Comparison of ENCODE assay signal across 13 cellular contexts in genomic region chr5:141840826-141841360, GRCh38. TPM values are rescaled to one million over a fixed set of nuclear protein-coding genes. Genes with fewer than 3 reads are reported as not detected.
DNase-seq lines count a peak whose midpoint lies in the region; ATAC-seq, FAIRE-seq and TF ChIP-seq lines count a peak whose summit lies in the region.
"Had no signal": no experiment of that assay in that cellular context is flagged by ENCODE, and none has a peak within 500 bp of the region (broad histone marks: within the 10 kb centered on the region; RNA-seq: fewer than 3 reads in every experiment).

No MANE protein-coding gene starts in this region.

- peak overlapping the region; percentile 92 for H3K27ac ChIP-seq in VCaP
- H3K27ac ChIP-seq in left lung, result peak overlapping the region; percentile 27 to 67
- H3K27ac ChIP-seq in small intestine (ENCODE audit: low read depth in 1 of 2, low read length in 1 of 2), result peak overlapping the region; percentile 88 to 90
- H3K27ac ChIP-seq: ovary had no signal

- no peak for TF ChIP-seq CTCF in Calu3 (IDR thresholded peaks at IDR 0.05; ENCODE audit: unreplicated experiment)
- no peak for TF ChIP-seq CTCF in VCaP (conservative IDR thresholded peaks at IDR 0.05)
- no peak for TF ChIP-seq CTCF in left lung (IDR thresholded peaks at IDR 0.05)
- no peak for TF ChIP-seq CTCF in D721Med (IDR thresholded peaks at IDR 0.05; ENCODE audit: insufficient read depth, missing control alignments)

- no peak overlapping the region for H3K4me3 Mint-ChIP-seq in Calu3 (ENCODE audit: low read depth, unreplicated experiment)

- no peak overlapping the region for H3K4me3 ChIP-seq in left lung
- H3K4me3 ChIP-seq in small intestine (ENCODE audit: low read depth in 1 of 2, low read length in 2 of 2), result no peak overlapping the region
- H3K4me3 ChIP-seq: ovary had no signal

- peak overlapping the region; percentile 11 for H3K27ac Mint-ChIP-seq in Calu3 (ENCODE audit: unreplicated experiment)

- no peak for FAIRE-seq in small intestine (lab: Jason Lieb, UNC)
- FAIRE-seq in D721Med (lab: Jason Lieb, UNC), result no peak

- H3K4me1 ChIP-seq in left lung, result peaks cover 8 to 65% of the 10 kb centered on the region in 2 donors
- H3K4me1 ChIP-seq in small intestine (ENCODE audit: control insufficient read depth in 2 of 2, insufficient read depth in 1 of 2, low read depth in 1 of 2, low read length in 1 of 2), result peaks cover 16 to 17% of the 10 kb centered on the region in 2 donors

- DNase-seq in Calu3, result no peak
- no peak for DNase-seq in left lung
- DNase-seq in small intestine, result peak; percentile 57
- DNase-seq in GM03348 (ENCODE audit: low spot score), result no peak
- DNase-seq in NCI-H2081 (lab: John Stamatoyannopoulos, UW), result no peak
- DNase-seq in D721Med (ENCODE audit: insufficient read length, low spot score), result no peak
- DNase-seq: activated CD8-positive, alpha-beta memory T cell treated with anti-CD3 and anti-CD28 coated beads for 24 hours; activated effector memory CD4-positive, alpha-beta T cell treated with anti-CD3 and anti-CD28 coated beads, Interleukin-2, amount 50 U/mL, for 16 hours; aorta; NCI-H187; ovary had no signal

- no peaks in the 10 kb centered on the region for H3K27me3 ChIP-seq in left lung
- no peaks in the 10 kb centered on the region for H3K27me3 ChIP-seq in small intestine (ENCODE audit: control insufficient read depth in 2 of 2, insufficient read depth in 2 of 2, low read length in 2 of 2)
- H3K27me3 ChIP-seq: ovary had no signal

- no peaks in the 10 kb centered on the region for H3K9me3 ChIP-seq in left lung
- H3K9me3 ChIP-seq in small intestine (ENCODE audit: control insufficient read depth, low read depth), result no peaks in the 10 kb centered on the region
- H3K9me3 ChIP-seq: ovary had no signal

- CTCF ChIA-PET in Calu3 (lab: Charles Lee), result interaction anchor here (0.6 kb wide), 1 partner anchor 137 kb away, joined by 5 read pairs; no protein-coding TSS in a partner anchor

- H3K36me3 ChIP-seq in left lung, result no peaks in the 10 kb centered on the region
- H3K36me3 ChIP-seq in small intestine (ENCODE audit: control insufficient read depth in 2 of 2, insufficient read depth in 2 of 2, low read length in 2 of 2), result no peaks in the 10 kb centered on the region
- H3K36me3 ChIP-seq: ovary had no signal

- ATAC-seq in left lung, result no peak
- ATAC-seq in HG03108 (IDR thresholded peaks at IDR 0.05; ENCODE audit: unreplicated experiment), result no peak

- peaks cover 61% of the 10 kb centered on the region for H3K4me1 Mint-ChIP-seq in Calu3 (ENCODE audit: low read depth, unreplicated experiment)

- no peaks in the 10 kb centered on the region for H3K9me3 Mint-ChIP-seq in Calu3 (ENCODE audit: low read depth, unreplicated experiment)

- intact Hi-C loops in Calu3 (cut with micrococcal nuclease; ENCODE audit: unreplicated experiment), result no loop called here
- intact Hi-C loops in left lung (cut with DNase I), result no loop called here

- BruUV-seq in Calu3 (replicated peaks; lab: Mats Ljungman, UMichigan), result no TSS peak

- H3K27me3 Mint-ChIP-seq in Calu3 (ENCODE audit: unreplicated experiment), result no peaks in the 10 kb centered on the region

- peaks cover 21% of the 10 kb centered on the region for H3K36me3 Mint-ChIP-seq in Calu3 (ENCODE audit: insufficient read depth, unreplicated experiment)

- 19 to 50% (median 26%) methylated on average over 6 of the region's 6 CpGs for WGBS in small intestine, 3 donors

RNA-seq across cellular contexts. Expression of gene PCDH1, which starts 37.3 kb away (rescaled TPM):
- total RNA-seq in Calu3 (2022) (146 and 167 TPM in 2 replicates), left lung (10 to 100 TPM; 55.2 to 65.0 TPM)
- polyA plus RNA-seq in small intestine, result 10 to 100 TPM; 15.7 to 43.9 (median 15.9) TPM
